Comparison of ENCODE assay signal across 8 cellular contexts in the genomic region with DNA sequence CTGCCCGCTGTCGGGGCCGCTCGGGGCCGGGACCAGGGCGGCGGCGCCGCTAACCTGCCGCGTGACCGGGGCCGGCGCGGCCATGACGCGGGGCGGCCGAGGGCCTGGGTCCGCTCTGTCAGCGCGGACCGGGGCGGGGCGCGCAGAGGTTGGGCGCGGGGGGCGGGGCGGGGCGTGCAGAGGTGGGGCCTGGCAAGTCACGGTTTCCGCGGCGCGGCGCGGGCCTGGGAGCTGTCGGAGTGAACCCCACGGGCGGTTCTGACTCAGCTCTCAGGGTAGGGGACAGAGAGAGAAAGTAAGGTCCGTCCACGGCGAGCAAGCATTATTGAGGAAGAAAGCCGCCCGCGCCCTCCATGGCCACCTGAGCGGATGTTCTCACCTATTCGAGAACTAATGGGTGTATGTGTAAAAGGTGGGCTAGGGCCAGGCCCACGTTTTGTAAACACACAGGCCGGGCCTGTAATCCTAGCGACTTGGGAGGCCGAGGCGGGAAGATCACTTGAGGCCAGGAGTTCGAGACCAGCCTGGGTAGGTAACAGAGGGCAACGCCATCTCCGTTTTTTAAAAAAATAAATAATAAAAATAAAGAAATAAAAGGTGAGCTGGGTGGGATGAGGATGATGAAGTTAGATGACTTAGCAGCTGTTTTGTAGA. TPM values are rescaled to one million over a fixed set of nuclear protein-coding genes. Genes with fewer than 3 reads are reported as not detected.
DNase-seq lines count a peak whose midpoint lies in the region; ATAC-seq and TF ChIP-seq lines count a peak whose summit lies in the region.

A gene with protein sequence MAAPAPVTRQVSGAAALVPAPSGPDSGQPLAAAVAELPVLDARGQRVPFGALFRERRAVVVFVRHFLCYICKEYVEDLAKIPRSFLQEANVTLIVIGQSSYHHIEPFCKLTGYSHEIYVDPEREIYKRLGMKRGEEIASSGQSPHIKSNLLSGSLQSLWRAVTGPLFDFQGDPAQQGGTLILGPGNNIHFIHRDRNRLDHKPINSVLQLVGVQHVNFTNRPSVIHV (minus strand): TSS at position 120 of the 654 bp plus-strand sequence. CDS start 36 bp downstream, at position 84.

- peaks cover 11 to 38% (median 28%) of the 10 kb centered on the region in 4 donors for H3K4me1 Mint-ChIP-seq in CD4-positive, CD25-positive, alpha-beta regulatory T cell
- peaks cover 25 to 32% (median 32%) of the 10 kb centered on the region in 3 donors for H3K4me1 Mint-ChIP-seq in T-cell
- peaks cover 4% of the 10 kb centered on the region for H3K4me1 Mint-ChIP-seq in progenitor cell of endocrine pancreas (ENCODE audit: low read depth)
- H3K4me1 Mint-ChIP-seq in type B pancreatic cell (ENCODE audit: unreplicated experiment): peaks cover 6% of the 10 kb centered on the region

- no peaks in the 10 kb centered on the region for H3K9me3 Mint-ChIP-seq in CD4-positive, CD25-positive, alpha-beta regulatory T cell
- H3K9me3 Mint-ChIP-seq in T-cell: no peaks in the 10 kb centered on the region
- H3K9me3 Mint-ChIP-seq in progenitor cell of endocrine pancreas (ENCODE audit: low read depth): no peaks in the 10 kb centered on the region
- no peaks in the 10 kb centered on the region for H3K9me3 Mint-ChIP-seq in type B pancreatic cell

- H3K4me3 ChIP-seq in CD4-positive, CD25-positive, alpha-beta regulatory T cell (ENCODE audit: low read depth, low read length): peak within 1 kb of the TSS; percentile 57
- H3K4me3 ChIP-seq in HUES64 (ENCODE audit: low read length): peak within 1 kb of the TSS; percentile 91
- H3K4me3 ChIP-seq in heart left ventricle: peak within 1 kb of the TSS; percentile 47 to 91 (median 67)

- intact Hi-C loops in heart left ventricle (cut with DNase I): loop anchor here in 5 of 10 donors (2.0 to 10.0 kb wide), 6 partner anchors 37 to 238 kb away; partner anchors contain the start of genes CDC14B (in 2 of the 5), ZNF367 (in 2 of the 5) and HABP4 (in 1 of the 5)

- no peak for TF ChIP-seq POLR2A in heart left ventricle (IDR thresholded peaks at IDR 0.05)

- CTCF ChIA-PET in T-cell (lab: Charles Lee): interaction anchor here in 1 of 2 donors (0.9 kb wide), 1 partner anchor 329 kb away, joined by 4 read pairs; no protein-coding TSS in a partner anchor

- 2% methylated on average over 55 of the region's 57 CpGs for WGBS in HUES64
- 2 to 4% (median 3%) methylated on average over 52 to 57 of the region's 57 CpGs for WGBS in adipose tissue, 3 donors
- WGBS in heart left ventricle, 4 donors: 4 to 10% (median 5%) methylated on average over 22 to 57 of the region's 57 CpGs

- no peaks in the 10 kb centered on the region for H3K36me3 Mint-ChIP-seq in CD4-positive, CD25-positive, alpha-beta regulatory T cell
- H3K36me3 Mint-ChIP-seq in T-cell (no peaks in the 10 kb centered on the region), progenitor cell of endocrine pancreas (ENCODE audit: insufficient read depth) (no peaks in the 10 kb centered on the region), type B pancreatic cell (no peaks in the 10 kb centered on the region)

- peak; percentile 72 to 81 (median 77) for DNase-seq in CD4-positive, CD25-positive, alpha-beta regulatory T cell
- DNase-seq in T-cell (peak; percentile 55 to 85 (median 74)), heart left ventricle (peak; percentile 90 to 92 (median 91)), progenitor cell of endocrine pancreas (ENCODE audit: low spot score, unreplicated experiment) (no peak), type B pancreatic cell (ENCODE audit: extremely low spot score, unreplicated experiment) (no peak)

- peak within 1 kb of the TSS; percentile 94 to 98 (median 96) for H3K4me3 Mint-ChIP-seq in CD4-positive, CD25-positive, alpha-beta regulatory T cell
- H3K4me3 Mint-ChIP-seq in T-cell (peak within 1 kb of the TSS; percentile 91 to 96 (median 93)), progenitor cell of endocrine pancreas (ENCODE audit: low read depth) (peak within 1 kb of the TSS; percentile 86), type B pancreatic cell (peak within 1 kb of the TSS; percentile 91)

- no peaks in the 10 kb centered on the region for H3K27me3 ChIP-seq in CD4-positive, CD25-positive, alpha-beta regulatory T cell (ENCODE audit: control insufficient read depth, insufficient read depth, low read length)
- H3K27me3 ChIP-seq in HUES64 (ENCODE audit: insufficient read depth, low read length) (peaks cover 7% of the 10 kb centered on the region; the same call in 1 of the 2 replicates), heart left ventricle (no peaks in the 10 kb centered on the region)

- peak within 1 kb of the TSS; percentile 78 for H3K9ac ChIP-seq in HUES64 (ENCODE audit: low read depth, low read length)

- ATAC-seq in CD4-positive, CD25-positive, alpha-beta regulatory T cell (ENCODE audit: low read depth in 2 of 2): peak; percentile 80 to 82
- peak; percentile 53 for ATAC-seq in GM19467 (IDR thresholded peaks at IDR 0.05; ENCODE audit: unreplicated experiment)
- ATAC-seq in T-cell (replicated peaks in 1 of 4): peak; percentile 69 to 90 (median 87)
- peak; percentile 66 to 86 (median 80) for ATAC-seq in heart left ventricle

- no peaks in the 10 kb centered on the region for H3K9me3 ChIP-seq in CD4-positive, CD25-positive, alpha-beta regulatory T cell (ENCODE audit: control insufficient read depth in 2 of 2, low read length in 2 of 2)
- no peaks in the 10 kb centered on the region for H3K9me3 ChIP-seq in HUES64 (ENCODE audit: insufficient read depth, low read depth, low read length)
- no peaks in the 10 kb centered on the region for H3K9me3 ChIP-seq in heart left ventricle

- H3K27ac Mint-ChIP-seq in CD4-positive, CD25-positive, alpha-beta regulatory T cell: peak within 1 kb of the TSS; percentile 81 to 98 (median 95)
- H3K27ac Mint-ChIP-seq in T-cell: peak within 1 kb of the TSS; percentile 90 to 94
- H3K27ac Mint-ChIP-seq in progenitor cell of endocrine pancreas: peak within 1 kb of the TSS; percentile 97
- peak within 1 kb of the TSS; percentile 94 for H3K27ac Mint-ChIP-seq in type B pancreatic cell

- peaks cover 14% of the 10 kb centered on the region for H3K4me1 ChIP-seq in CD4-positive, CD25-positive, alpha-beta regulatory T cell (ENCODE audit: control insufficient read depth, insufficient read depth, low read length, poor library complexity, severe bottlenecking)
- H3K4me1 ChIP-seq in HUES64 (ENCODE audit: insufficient read depth, low read length) (no peaks in the 10 kb centered on the region), heart left ventricle (peaks cover 0 to 38% (median 13%) of the 10 kb centered on the region in 12 donors)

- peaks cover 5% of the 10 kb centered on the region for H3K36me3 ChIP-seq in CD4-positive, CD25-positive, alpha-beta regulatory T cell (ENCODE audit: control insufficient read depth, insufficient read depth, low read length)
- peaks cover 4% of the 10 kb centered on the region for H3K36me3 ChIP-seq in HUES64 (ENCODE audit: insufficient read depth, low read length)
- H3K36me3 ChIP-seq in heart left ventricle: peaks cover 4 to 30% (median 13%) of the 10 kb centered on the region in 9 donors

- H3K27me3 Mint-ChIP-seq in CD4-positive, CD25-positive, alpha-beta regulatory T cell: no peaks in the 10 kb centered on the region
- H3K27me3 Mint-ChIP-seq in T-cell (no peaks in the 10 kb centered on the region), progenitor cell of endocrine pancreas (peaks cover 12% of the 10 kb centered on the region), type B pancreatic cell (peaks cover 9% of the 10 kb centered on the region)

- peak in 1 of 12 donors; percentile 1 for TF ChIP-seq CTCF in heart left ventricle (IDR thresholded peaks at IDR 0.05)
- peak; percentile 0 for TF ChIP-seq CTCF in progenitor cell of endocrine pancreas (IDR thresholded peaks at IDR 0.05; ENCODE audit: unreplicated experiment)
- TF ChIP-seq CTCF in type B pancreatic cell (conservative IDR thresholded peaks at IDR 0.05): no peak

- peak within 1 kb of the TSS; percentile 91 for H3K27ac ChIP-seq in CD4-positive, CD25-positive, alpha-beta regulatory T cell (ENCODE audit: insufficient read depth, low read length, poor library complexity, severe bottlenecking)
- H3K27ac ChIP-seq in HUES64 (ENCODE audit: low read depth, low read length) (peak within 1 kb of the TSS; percentile 48; the same call in 1 of the 2 replicates), adipose tissue (ENCODE audit: low read depth, low read length) (peak within 1 kb of the TSS; percentile 60), heart left ventricle (peak within 1 kb of the TSS; percentile 88 to 99 (median 98))

- POLR2A ChIA-PET in T-cell (lab: Charles Lee): interaction anchor here in 1 of 2 donors (0.6 to 1.5 kb wide), 5 partner anchors 11 to 978 kb away, joined by 3 to 5 read pairs (median 3); partner anchors contain the start of genes NCBP1 and TSTD2

RNA-seq across cellular contexts. Expression of the gene that starts here (rescaled TPM):
- total RNA-seq in CD4-positive, CD25-positive, alpha-beta regulatory T cell: 20.9 TPM
- polyA plus RNA-seq in CD4-positive, CD25-positive, alpha-beta regulatory T cell: 10 to 100 TPM in 1 of 4 donors, 1 to 10 TPM in 3; 7.5 to 11.1 (median 9.6) TPM
- 4.3 TPM for polyA plus RNA-seq in HUES64 (2013, experiment 1 of 2)
- 4.3 TPM for polyA plus RNA-seq in HUES64 (2013, experiment 2 of 2)
- total RNA-seq in T-cell (10 to 100 TPM in 4 of 5 donors, 1 to 10 TPM in 1; 9.3 to 17.0 (median 11.2) TPM), heart left ventricle (10 to 100 TPM; 18.7 to 41.1 (median 24.6) TPM), progenitor cell of endocrine pancreas (4.8 and 6.2 TPM in 2 replicates), type B pancreatic cell (ENCODE audit: low replicate concordance) (5.6 and 7.5 TPM in 2 replicates)
- polyA plus RNA-seq in adipose tissue (10 to 100 TPM in 2 of 3 donors, 1 to 10 TPM in 1; 5.1 to 26.4 (median 15.7) TPM), heart left ventricle (10 to 100 TPM; 10.6 to 14.7 TPM)

Comparison
In these comparisons a context has a peak if more than half of its experiments do, and no peak if none do; other contexts are left out.
1. DNase-seq: peak in CD4-positive, CD25-positive, alpha-beta regulatory T cell (3 of 3), T-cell (34 of 34) and heart left ventricle (5 of 5); none in progenitor cell of endocrine pancreas (single experiment) and type B pancreatic cell (single experiment).
2. H3K27ac ChIP-seq: peak in every context shown above with its lines; median percentile 98 in heart left ventricle; 91 in CD4-positive, CD25-positive, alpha-beta regulatory T cell; 60 in adipose tissue; 48 in HUES64.
3. Peak in every context shown above with its lines, with median percentiles within 50 percentile points of each other: ATAC-seq, H3K4me3 ChIP-seq, H3K27ac Mint-ChIP-seq and H3K4me3 Mint-ChIP-seq.